8 cellular contexts compared by ENCODE assay signal in genomic region chr16:70381604-70382342, GRCh38. TPM values are rescaled to one million over a fixed set of nuclear protein-coding genes. Genes with fewer than 3 reads are reported as not detected.
DNase-seq lines count a peak whose midpoint lies in the region; ATAC-seq and TF ChIP-seq lines count a peak whose summit lies in the region.

No MANE protein-coding gene starts in this region.

- DNase-seq in Karpas-422 (no peak), dorsolateral prefrontal cortex (no peak), natural killer cell (no peak), SIG-M5 treated with dmso at 0.1 percent for 504 hours (lab: John Stamatoyannopoulos, UW; ENCODE audit: unreplicated experiment) (no peak)
- no peak for DNase-seq in stimulated activated CD4-positive, alpha-beta T cell treated with anti-CD3 and anti-CD28 coated beads, Interleukin-12 subunit alpha, Interleukin-12 subunit beta, amount 100 ng/mL, for 4 hours

- ATAC-seq in natural killer cell (peak; percentile 24 to 36 (median 25)), GM19023 (IDR thresholded peaks at IDR 0.05; ENCODE audit: unreplicated experiment) (no peak), HG02763 (IDR thresholded peaks at IDR 0.05; ENCODE audit: unreplicated experiment) (no peak)

- peaks cover 16% of the 10 kb centered on the region; the same call in 1 of the 2 replicates for H3F3A ChIP-seq in DOHH2 (ENCODE audit: control insufficient read depth, insufficient read depth)

- intact Hi-C loops in dorsolateral prefrontal cortex (cut with DNase I) (loop anchor here (1.0 to 5.0 kb wide), 7 partner anchors 34 to 271 kb away; partner anchors contain the start of genes COG4 (in 2 of the 2), SF3B3 (in 2 of the 2), ST3GAL2 (in 2 of the 2) and DDX19A (in 1 of the 2)), natural killer cell (cut with micrococcal nuclease) (loop anchor here (1.0 to 5.0 kb wide), 3 partner anchors 58 to 141 kb away; partner anchors contain the start of genes COG4, FCSK, SF3B3 and ST3GAL2)

- H3K4me2 ChIP-seq in DOHH2 (ENCODE audit: low read length), result peak overlapping the region; percentile 93
- peak overlapping the region; percentile 83 for H3K4me2 ChIP-seq in Karpas-422 (ENCODE audit: low read depth, low read length, poor library complexity, severe bottlenecking)

- peak overlapping the region; percentile 65; the same call in 1 of the 2 replicates for H2AFZ ChIP-seq in Karpas-422 (ENCODE audit: low read length)

- H3K27me3 Mint-ChIP-seq in natural killer cell (ENCODE audit: low read depth in 2 of 2), result no peaks in the 10 kb centered on the region

- peak overlapping the region; percentile 90 to 91 for H3K27ac Mint-ChIP-seq in natural killer cell

- H4K20me1 ChIP-seq in DOHH2 (ENCODE audit: control insufficient read depth, insufficient read depth, low read depth, low read length), result no peaks in the 10 kb centered on the region
- H4K20me1 ChIP-seq in Karpas-422 (ENCODE audit: insufficient read depth, low read depth, low read length), result no peaks in the 10 kb centered on the region

- H3K79me2 ChIP-seq in DOHH2 (ENCODE audit: control insufficient read depth, low read length) (peaks cover 34% of the 10 kb centered on the region), Karpas-422 (ENCODE audit: low read length) (peaks cover 22% of the 10 kb centered on the region)

- H3K4me1 ChIP-seq in DOHH2 (ENCODE audit: control insufficient read depth, low read length), result peaks cover 18% of the 10 kb centered on the region
- peaks cover 22% of the 10 kb centered on the region for H3K4me1 ChIP-seq in Karpas-422 (ENCODE audit: low read length)

- H3K4me3 ChIP-seq in DOHH2 (ENCODE audit: low read length) (peak overlapping the region; percentile 100), Karpas-422 (ENCODE audit: low read length) (peak overlapping the region; percentile 91), dorsolateral prefrontal cortex (peak overlapping the region; percentile 54 to 99 (median 83))

- H3K9ac ChIP-seq in Karpas-422 (ENCODE audit: low read length), result peak overlapping the region; percentile 75

- H3K27me3 ChIP-seq in DOHH2 (ENCODE audit: control insufficient read depth, low read length) (no peaks in the 10 kb centered on the region), Karpas-422 (ENCODE audit: low read length) (no peaks in the 10 kb centered on the region), dorsolateral prefrontal cortex (no peaks in the 10 kb centered on the region)

- peaks cover 43% of the 10 kb centered on the region for H3K36me3 ChIP-seq in DOHH2 (ENCODE audit: control insufficient read depth, low read length)
- peaks cover 5% of the 10 kb centered on the region for H3K36me3 ChIP-seq in Karpas-422 (ENCODE audit: insufficient read depth, low read length)

- H3K27ac ChIP-seq in DOHH2 (ENCODE audit: low read depth, low read length) (peak overlapping the region; percentile 33), Karpas-422 (ENCODE audit: low read length) (peak overlapping the region; percentile 59; the same call in 1 of the 2 replicates), dorsolateral prefrontal cortex (peak overlapping the region; percentile 27 to 93 (median 86))

- H3K9me3 ChIP-seq in DOHH2 (ENCODE audit: control insufficient read depth, insufficient read depth, low read length) (no peaks in the 10 kb centered on the region), Karpas-422 (ENCODE audit: low read length) (no peaks in the 10 kb centered on the region)

- H3K4me3 Mint-ChIP-seq in natural killer cell, result peak overlapping the region; percentile 99

- H3K9me3 Mint-ChIP-seq in natural killer cell, result no peaks in the 10 kb centered on the region

- peaks cover 4 to 6% of the 10 kb centered on the region in 2 donors for H3K4me1 Mint-ChIP-seq in natural killer cell

- H3K9me2 ChIP-seq in DOHH2 (replicated peaks; ENCODE audit: control insufficient read depth, low read length) (no peaks in the 10 kb centered on the region), Karpas-422 (replicated peaks; ENCODE audit: insufficient read depth, low read length) (no peaks in the 10 kb centered on the region)

- TF ChIP-seq CTCF in DOHH2 (IDR thresholded peaks at IDR 0.05; ENCODE audit: low read depth, low read length, poor library complexity, severe bottlenecking) (no peak), dorsolateral prefrontal cortex (IDR thresholded peaks at IDR 0.05 in 54 of 56, conservative IDR thresholded peaks at IDR 0.05 in 2 of 56; ENCODE audit: low read depth in 1 of 56, partially characterized antibody in 56 of 56) (peak in 3 of 56 donors; percentile 1 to 7 (median 4)), natural killer cell (IDR thresholded peaks at IDR 0.05) (no peak)

- no peaks in the 10 kb centered on the region for H3K36me3 Mint-ChIP-seq in natural killer cell

RNA-seq across cellular contexts. Expression of gene DDX19A, which starts 35.1 kb away (rescaled TPM):
- 20.5 and 29.2 TPM in 2 replicates for total RNA-seq in Karpas-422 (2014; rRNA removed; shearing (Covaris generic); ENCODE audit: low replicate concordance)
- total RNA-seq in dorsolateral prefrontal cortex, result 10 to 100 TPM; 31.5 to 53.5 (median 41.3) TPM
- 10 to 100 TPM; 46.5 to 55.3 (median 53.4) TPM for total RNA-seq in natural killer cell

RNA-seq across cellular contexts. Expression of gene ST3GAL2, which starts 57.1 kb away (rescaled TPM):
- total RNA-seq in Karpas-422 (2014; rRNA removed; shearing (Covaris generic); ENCODE audit: low replicate concordance), result 48.1 and 62.4 TPM in 2 replicates
- 10 to 100 TPM; 15.9 to 62.9 (median 30.9) TPM for total RNA-seq in dorsolateral prefrontal cortex
- 10 to 100 TPM; 25.9 to 39.1 (median 36.9) TPM for total RNA-seq in natural killer cell

Comparison
In these comparisons a context has a peak if more than half of its experiments do, and no peak if none do; other contexts are left out.
1. H3K27ac ChIP-seq: peak in every context shown above with its lines; median percentile 86 in dorsolateral prefrontal cortex; 59 in Karpas-422; 33 in DOHH2.
2. ATAC-seq: peak in natural killer cell (3 of 3); none in GM19023 (single experiment) and HG02763 (single experiment).
3. Peak in every context shown above with its lines, with median percentiles within 50 percentile points of each other: H3K4me3 ChIP-seq.